8 cellular contexts compared by ENCODE assay signal in the genomic region with DNA sequence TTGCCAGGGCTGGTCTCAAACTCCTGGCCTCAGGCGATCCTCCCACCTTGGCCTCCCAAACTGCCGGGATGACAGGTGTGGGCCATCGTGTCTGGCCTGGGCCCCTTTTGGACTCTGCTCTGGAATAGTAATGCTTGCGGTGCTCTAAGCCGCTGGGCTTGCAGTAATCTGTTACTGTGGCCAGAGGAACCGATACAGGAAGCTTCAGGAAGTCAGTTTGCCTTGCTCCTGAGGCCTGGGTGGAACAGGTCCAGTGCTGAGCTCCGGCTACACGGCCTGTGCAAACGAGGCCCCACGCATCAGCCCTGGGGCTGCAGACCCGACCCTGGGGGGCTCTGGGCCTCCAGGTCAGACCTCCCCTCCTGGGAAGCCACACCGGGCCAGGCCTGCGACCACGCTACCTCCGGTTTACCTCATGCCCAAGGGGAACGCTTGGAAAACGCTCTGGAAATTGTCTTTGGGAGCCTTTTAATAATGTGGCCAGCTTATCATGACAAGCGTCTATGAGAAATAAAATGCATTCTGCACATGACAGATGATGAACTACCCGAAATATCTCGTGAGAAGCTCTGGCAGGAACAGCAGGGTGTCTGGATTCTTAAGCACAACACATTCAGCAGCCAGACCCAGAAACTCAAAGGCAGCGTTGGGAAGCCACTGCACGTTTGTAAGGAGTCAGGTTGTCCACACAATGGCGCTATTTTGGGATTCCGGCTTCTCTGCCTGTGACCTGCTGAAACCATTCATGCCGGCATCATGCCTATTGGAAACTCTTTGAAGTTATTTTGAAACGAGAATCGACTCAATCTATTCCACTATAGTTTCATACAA. TPM values are rescaled to one million over a fixed set of nuclear protein-coding genes. Genes with fewer than 3 reads are reported as not detected.
DNase-seq lines count a peak whose midpoint lies in the region; ATAC-seq lines count a peak whose summit lies in the region.

No MANE protein-coding gene starts in this region.

- ATAC-seq in HG03025 (IDR thresholded peaks at IDR 0.05; ENCODE audit: low FRiP score, unreplicated experiment) (no peak), GM18858 (IDR thresholded peaks at IDR 0.05; ENCODE audit: unreplicated experiment) (no peak)

- H3K27me3 ChIP-seq in BLaER1 treated with 17β-estradiol and CSF1 and Interleukin-3, amounts not matched to agents 10 nM and 100 nM: peaks cover 0 to 31% (median 0%) of the 10 kb centered on the region in 11 experiments; a peak in 9 of 22 replicates
- no peaks in the 10 kb centered on the region for H3K27me3 ChIP-seq in MG63

- H3K9me3 ChIP-seq in BLaER1 treated with 17β-estradiol and CSF1 and Interleukin-3, amounts not matched to agents 10 nM and 100 nM (replicated peaks in 1 of 11): no peaks in the 10 kb centered on the region
- H3K9me3 ChIP-seq in MG63: no peaks in the 10 kb centered on the region

- peak overlapping the region in 3 of 10 experiments; percentile 4 to 18 (median 4); a peak in 2 of 20 replicates for H3K4me3 ChIP-seq in BLaER1 treated with 17β-estradiol and CSF1 and Interleukin-3, amounts not matched to agents 10 nM and 100 nM
- no peak overlapping the region for H3K4me3 ChIP-seq in MG63

- peak overlapping the region; percentile 89 to 98 (median 92) for H3K4me2 ChIP-seq in BLaER1 treated with 17β-estradiol and CSF1 and Interleukin-3, amounts not matched to agents 10 nM and 100 nM

- H3K36me3 ChIP-seq in BLaER1 treated with 17β-estradiol and CSF1 and Interleukin-3, amounts not matched to agents 10 nM and 100 nM: peaks cover 27 to 36% (median 33%) of the 10 kb centered on the region in 11 experiments
- peaks cover 25% of the 10 kb centered on the region for H3K36me3 ChIP-seq in MG63

- peaks cover 7 to 61% (median 54%) of the 10 kb centered on the region in 11 experiments; a peak in 19 of 22 replicates for H4K20me1 ChIP-seq in BLaER1 treated with 17β-estradiol and CSF1 and Interleukin-3, amounts not matched to agents 10 nM and 100 nM

- DNase-seq in MG63 (peak; percentile 59), cerebellum (ENCODE audit: low spot score) (peak; percentile 78), midbrain (lab: John Stamatoyannopoulos, UW) (peak; percentile 65), GM19240 (ENCODE audit: insufficient read length, low spot score) (no peak)
- DNase-seq in activated CD4-positive, alpha-beta T cell treated with anti-CD3 and anti-CD28 coated beads, Interleukin-2, amount 50 U/mL, for 48 hours: no peak

- peaks cover 99 to 100% (median 100%) of the 10 kb centered on the region in 10 experiments for H3K4me1 ChIP-seq in BLaER1 treated with 17β-estradiol and CSF1 and Interleukin-3, amounts not matched to agents 10 nM and 100 nM

- H3K27ac ChIP-seq in BLaER1 treated with 17β-estradiol and CSF1 and Interleukin-3, amounts not matched to agents 10 nM and 100 nM: peak overlapping the region; percentile 11 to 99 (median 71); a peak in 21 of 22 replicates

- H3K9ac ChIP-seq in BLaER1 treated with 17β-estradiol and CSF1 and Interleukin-3, amounts not matched to agents 10 nM and 100 nM: peak overlapping the region; percentile 26 to 76 (median 66); a peak in 19 of 22 replicates

RNA-seq across cellular contexts. Expression of a gene that starts 10.1 kb away (rescaled TPM):
- total RNA-seq in MG63 (2014; rRNA removed; shearing (Covaris generic); ENCODE audit: low replicate concordance): 7.6 and 9.6 TPM in 2 replicates
- 16.2 TPM for total RNA-seq in cerebellum

RNA-seq across cellular contexts. Expression of a gene that starts 10.7 kb away (rescaled TPM):
- total RNA-seq in MG63 (2014; rRNA removed; shearing (Covaris generic); ENCODE audit: low replicate concordance): 4.4 and 10.1 TPM in 2 replicates
- total RNA-seq in cerebellum: 23.4 TPM

RNA-seq across cellular contexts. Expression of a gene that starts 18.4 kb away (rescaled TPM):
- not detected in 2 replicates for total RNA-seq in MG63 (2014; rRNA removed; shearing (Covaris generic); ENCODE audit: low replicate concordance)
- total RNA-seq in cerebellum: not detected

Comparison
In these comparisons a context has a peak if more than half of its experiments do, and no peak if none do; other contexts are left out.
1. DNase-seq: peak in MG63 (single experiment), cerebellum (single experiment) and midbrain (single experiment); none in activated CD4-positive, alpha-beta T cell treated with anti-CD3 and anti-CD28 coated beads, Interleukin-2, amount 50 U/mL, for 48 hours (0 of 2) and GM19240 (single experiment).